Comparison of ENCODE assay signal across 1 cellular context in genomic region chr17:77300016-77300686, GRCh38.
A peak's percentile ranks its signal among the peaks of the same experiment; 100 is the strongest.
TF ChIP-seq lines count a peak whose summit lies in the region.

No MANE protein-coding gene starts in this region.

TF ChIP-seq in HepG2, 621 proteins besides CTCF, POLR2A, EP300 and RAD21 (continued from another document and continues in another):
- TF ChIP-seq TFE3 (CRISPR knock-in tag; IDR thresholded peaks at IDR 0.05) (no peak), NR3C1 (CRISPR knock-in tag; IDR thresholded peaks at IDR 0.05) (no peak), ZNF232 (CRISPR knock-in tag; IDR thresholded peaks at IDR 0.05; ENCODE audit: borderline replicate concordance) (no peak), NFYB (CRISPR knock-in tag; IDR thresholded peaks at IDR 0.05) (no peak), CHCHD3 (CRISPR knock-in tag; IDR thresholded peaks at IDR 0.05) (no peak), ZSCAN25 (CRISPR knock-in tag; IDR thresholded peaks at IDR 0.05) (no peak), ZNF451 (CRISPR knock-in tag; IDR thresholded peaks at IDR 0.05) (no peak), RFX5 (IDR thresholded peaks at IDR 0.05; ENCODE audit: low read depth, low read length) (no peak), ZNF124 (CRISPR knock-in tag; IDR thresholded peaks at IDR 0.05) (no peak), BCLAF1 (IDR thresholded peaks at IDR 0.05) (no peak), ZNF609 (CRISPR knock-in tag; IDR thresholded peaks at IDR 0.05; ENCODE audit: borderline replicate concordance) (peak; percentile 84; the same call in 1 of the 2 replicates), ZNF20 (CRISPR knock-in tag; IDR thresholded peaks at IDR 0.05) (no peak), NR2F1 (CRISPR knock-in tag; IDR thresholded peaks at IDR 0.05) (peak in 1 of 2 experiments; percentile 53; a peak in 1 of 4 replicates), HNRNPK (IDR thresholded peaks at IDR 0.05; ENCODE audit: low read depth, low read length, poor library complexity, severe bottlenecking) (no peak), SNAI1 (CRISPR knock-in tag; IDR thresholded peaks at IDR 0.05; ENCODE audit: borderline replicate concordance) (no peak), ISL2 (CRISPR knock-in tag; IDR thresholded peaks at IDR 0.05) (peak; percentile 84), SIN3B (IDR thresholded peaks at IDR 0.05; ENCODE audit: low read length) (no peak), MNT (IDR thresholded peaks at IDR 0.05) (no peak), ZNF691 (CRISPR knock-in tag; IDR thresholded peaks at IDR 0.05; ENCODE audit: borderline replicate concordance, low read depth) (no peak), TIGD3 (CRISPR knock-in tag; IDR thresholded peaks at IDR 0.05; ENCODE audit: borderline replicate concordance) (no peak), SP5 (CRISPR knock-in tag; IDR thresholded peaks at IDR 0.05; ENCODE audit: borderline replicate concordance, low read depth) (peak; percentile 99), ZNF260 (CRISPR knock-in tag; IDR thresholded peaks at IDR 0.05; ENCODE audit: borderline replicate concordance, low read depth) (no peak), TCF7L2 (IDR thresholded peaks at IDR 0.05; ENCODE audit: low read depth, low read length) (peak; percentile 67; the same call in 1 of the 2 replicates), ZNF746 (CRISPR knock-in tag; IDR thresholded peaks at IDR 0.05) (peak; percentile 74; the same call in 1 of the 2 replicates), RXRB (CRISPR knock-in tag; IDR thresholded peaks at IDR 0.05; ENCODE audit: borderline replicate concordance) (peak; percentile 79), ZNF333 (CRISPR knock-in tag; IDR thresholded peaks at IDR 0.05; ENCODE audit: borderline replicate concordance) (no peak), SSRP1 (CRISPR knock-in tag; IDR thresholded peaks at IDR 0.05) (no peak; the same call in 1 of the 2 replicates), SRSF4 (IDR thresholded peaks at IDR 0.05; ENCODE audit: low read depth, low read length, poor library complexity, severe bottlenecking) (no peak), ZNF326 (CRISPR knock-in tag; IDR thresholded peaks at IDR 0.05; ENCODE audit: borderline replicate concordance) (no peak), ZNF143 (CRISPR knock-in tag; IDR thresholded peaks at IDR 0.05) (no peak), ATRX (CRISPR knock-in tag; IDR thresholded peaks at IDR 0.05; ENCODE audit: borderline replicate concordance) (no peak), XBP1 (CRISPR knock-in tag; IDR thresholded peaks at IDR 0.05) (no peak), ZBTB33 (CRISPR knock-in tag; IDR thresholded peaks at IDR 0.05) (no peak; the same call in 1 of the 2 replicates), ZNF589 (CRISPR knock-in tag; conservative IDR thresholded peaks at IDR 0.05) (no peak), ZNF160 (CRISPR knock-in tag; IDR thresholded peaks at IDR 0.05) (no peak), SMAD9 (CRISPR knock-in tag; IDR thresholded peaks at IDR 0.05) (no peak), KLF6 (CRISPR knock-in tag; IDR thresholded peaks at IDR 0.05) (no peak), SOX6 (IDR thresholded peaks at IDR 0.05) (no peak), SOX6 (CRISPR knock-in tag; IDR thresholded peaks at IDR 0.05) (peak; percentile 98), ZNF687 (CRISPR knock-in tag; IDR thresholded peaks at IDR 0.05) (peak; percentile 55), ZNF296 (CRISPR knock-in tag; conservative IDR thresholded peaks at IDR 0.05) (peak; percentile 75; the same call in 1 of the 2 replicates), ZNF784 (CRISPR knock-in tag; IDR thresholded peaks at IDR 0.05; ENCODE audit: borderline replicate concordance) (no peak)
